Comparison of ENCODE assay signal across 8 cellular contexts in genomic region chr10:91389636-91390512, GRCh38. TPM values are rescaled to one million over a fixed set of nuclear protein-coding genes. Genes with fewer than 3 reads are reported as not detected.
DNase-seq lines count a peak whose midpoint lies in the region; ATAC-seq and TF ChIP-seq lines count a peak whose summit lies in the region.

No MANE protein-coding gene starts in this region.

- H3K27me3 ChIP-seq in IMR-90 (ENCODE audit: control insufficient read depth, insufficient read depth, low read length) (peaks cover 21% of the 10 kb centered on the region), PC-3 (ENCODE audit: low read length) (no peaks in the 10 kb centered on the region; the same call in 1 of the 2 replicates), mesenchymal stem cell (ENCODE audit: control insufficient read depth in 1 of 2, insufficient read depth in 1 of 2, low read length in 2 of 2) (peaks cover 6 to 19% of the 10 kb centered on the region in 2 experiments)

- no peak overlapping the region for H3K18ac ChIP-seq in IMR-90 (ENCODE audit: low read depth, low read length)
- no peak overlapping the region for H3K18ac ChIP-seq in mesenchymal stem cell (ENCODE audit: low read depth in 1 of 2, low read length in 2 of 2)

- H3K4me2 ChIP-seq in IMR-90 (ENCODE audit: low read depth, low read length): peak overlapping the region; percentile 76
- H3K4me2 ChIP-seq in PC-3 (ENCODE audit: low read length): peak overlapping the region; percentile 71
- peak overlapping the region; percentile 2 for H3K4me2 ChIP-seq in mesenchymal stem cell (ENCODE audit: low read length, poor library complexity, severe bottlenecking)

- H3K4me3 Mint-ChIP-seq in activated CD4-positive, alpha-beta T cell treated with anti-CD3 and anti-CD28 coated beads for 36 hours: no peak overlapping the region

- intact Hi-C loops in activated CD4-positive, alpha-beta T cell treated with anti-CD3 and anti-CD28 coated beads for 36 hours (cut with DNase I, micrococcal nuclease): loop anchor here (1.0 to 2.0 kb wide), 8 partner anchors 19 to 523 kb away; no protein-coding TSS in a partner anchor
- intact Hi-C loops in IMR-90 (cut with micrococcal nuclease): loop anchor here (1.0 to 10.0 kb wide), 5 partner anchors 161 to 522 kb away; no protein-coding TSS in a partner anchor
- intact Hi-C loops in PC-3 (cut with micrococcal nuclease): loop anchor here (1.0 to 5.0 kb wide), 4 partner anchors 19 to 357 kb away; no protein-coding TSS in a partner anchor

- H3K9me2 ChIP-seq in PC-3 (replicated peaks; ENCODE audit: low read length): no peaks in the 10 kb centered on the region

- H4K8ac ChIP-seq in IMR-90 (ENCODE audit: low read depth in 2 of 2, low read length in 2 of 2) (no peak overlapping the region), mesenchymal stem cell (ENCODE audit: low read length) (no peak overlapping the region)

- no peaks in the 10 kb centered on the region for H3K36me3 Mint-ChIP-seq in activated CD4-positive, alpha-beta T cell treated with anti-CD3 and anti-CD28 coated beads for 36 hours (ENCODE audit: low read depth)

- peak overlapping the region; percentile 37; the same call in 1 of the 2 replicates for H3K4me3 ChIP-seq in IMR-90 (ENCODE audit: insufficient read depth, low read depth, low read length)
- peak overlapping the region; percentile 41; the same call in 1 of the 2 replicates for H3K4me3 ChIP-seq in PC-3 (ENCODE audit: low read length)
- peak overlapping the region in 1 of 2 experiments; percentile 40 for H3K4me3 ChIP-seq in mesenchymal stem cell (ENCODE audit: insufficient read depth in 1 of 2, low read depth in 1 of 2, low read length in 2 of 2)

- H3K9me3 ChIP-seq in IMR-90 (ENCODE audit: control insufficient read depth, insufficient read depth, low read length) (no peaks in the 10 kb centered on the region), PC-3 (ENCODE audit: low read length) (no peaks in the 10 kb centered on the region), mesenchymal stem cell (ENCODE audit: control insufficient read depth, low read length) (no peaks in the 10 kb centered on the region)

- H2BK120ac ChIP-seq in IMR-90 (ENCODE audit: low read depth, low read length) (no peak overlapping the region; the same call in 1 of the 2 replicates), mesenchymal stem cell (ENCODE audit: low read depth, low read length) (no peak overlapping the region)

- no peaks in the 10 kb centered on the region for H3K79me2 ChIP-seq in PC-3 (ENCODE audit: low read length)

- H2AFZ ChIP-seq in IMR-90 (replicated peaks; ENCODE audit: low read length, poor library complexity): no peak overlapping the region
- peak overlapping the region; percentile 57 for H2AFZ ChIP-seq in PC-3 (ENCODE audit: low read length)
- H2AFZ ChIP-seq in mesenchymal stem cell (ENCODE audit: low read depth, low read length): no peak overlapping the region

- H3K9ac ChIP-seq in IMR-90 (ENCODE audit: low read depth, low read length) (peak overlapping the region; percentile 6; the same call in 1 of the 2 replicates), PC-3 (ENCODE audit: low read length) (no peak overlapping the region), mesenchymal stem cell (ENCODE audit: low read length) (no peak overlapping the region)

- no peak overlapping the region for H3K4ac ChIP-seq in IMR-90 (ENCODE audit: low read depth, low read length)
- no peak overlapping the region for H3K4ac ChIP-seq in mesenchymal stem cell (ENCODE audit: low read depth in 1 of 2, low read length in 2 of 2)

- POLR2A ChIA-PET in activated CD4-positive, alpha-beta T cell treated with anti-CD3 and anti-CD28 coated beads for 36 hours (lab: Charles Lee): no interaction called here
- POLR2A ChIA-PET in IMR-90 (lab: Charles Lee; ENCODE audit: unreplicated experiment) (no interaction called here), PC-3 (lab: Charles Lee; ENCODE audit: unreplicated experiment) (no interaction called here)

- no peak overlapping the region for H2AK5ac ChIP-seq in IMR-90 (ENCODE audit: low read depth, low read length)
- H2AK5ac ChIP-seq in mesenchymal stem cell (ENCODE audit: low read length, severe bottlenecking): no peak overlapping the region

- H3K36me3 ChIP-seq in IMR-90 (ENCODE audit: control insufficient read depth, insufficient read depth, low read length): no peaks in the 10 kb centered on the region
- H3K36me3 ChIP-seq in PC-3 (ENCODE audit: low read depth, low read length): no peaks in the 10 kb centered on the region
- no peaks in the 10 kb centered on the region for H3K36me3 ChIP-seq in mesenchymal stem cell (ENCODE audit: control insufficient read depth in 1 of 2, insufficient read depth in 2 of 2, low read depth in 1 of 2, low read length in 2 of 2)

- H2AK9ac ChIP-seq in IMR-90 (replicated peaks; ENCODE audit: low read depth, low read length, poor library complexity): no peak overlapping the region

- no peaks in the 10 kb centered on the region for H3K9me1 ChIP-seq in IMR-90 (ENCODE audit: insufficient read depth, low read length)

- in situ Hi-C loops in IMR-90 (cut with MboI; ENCODE audit: low sequenced_read_pairs): loop anchor here (5.0 to 25.0 kb wide), 2 partner anchors 93 to 522 kb away; partner anchors contain the start of genes BTAF1 and FGFBP3

- peaks cover 18% of the 10 kb centered on the region for H3K27me3 Mint-ChIP-seq in activated CD4-positive, alpha-beta T cell treated with anti-CD3 and anti-CD28 coated beads for 36 hours

- DNase-seq in activated CD4-positive, alpha-beta T cell treated with anti-CD3 and anti-CD28 coated beads for 36 hours: no peak
- DNase-seq in activated CD4-positive, alpha-beta T cell treated with anti-CD3 and anti-CD28 coated beads, Interleukin-2, amount 50 U/mL, for 48 hours: no peak
- DNase-seq in IMR-90 (peak; percentile 71), PC-3 (peak; percentile 71), dermis blood vessel endothelial cell (peak; percentile 81), mesenchymal stem cell (peak; percentile 69), mucosa of gallbladder (ENCODE audit: low spot score) (no peak)

- H3K27ac Mint-ChIP-seq in activated CD4-positive, alpha-beta T cell treated with anti-CD3 and anti-CD28 coated beads for 36 hours: no peak overlapping the region

- ATAC-seq in activated CD4-positive, alpha-beta T cell treated with anti-CD3 and anti-CD28 coated beads for 36 hours: peak; percentile 81
- ATAC-seq in GM21576 (IDR thresholded peaks at IDR 0.05; ENCODE audit: unreplicated experiment) (peak; percentile 93), IMR-90 (ENCODE audit: low read depth) (peak; percentile 79), PC-3 (peak; percentile 80)

- no peaks in the 10 kb centered on the region for H3F3A ChIP-seq in PC-3 (ENCODE audit: low read length, unreplicated experiment)

- H2BK5ac ChIP-seq in IMR-90 (ENCODE audit: low read depth, low read length, poor library complexity, severe bottlenecking) (no peak overlapping the region), mesenchymal stem cell (ENCODE audit: low read depth, low read length, poor library complexity, severe bottlenecking) (no peak overlapping the region)

- no peak for TF ChIP-seq POLR2A in IMR-90 (IDR thresholded peaks at IDR 0.05; ENCODE audit: low read depth, low read length)

- H4K5ac ChIP-seq in IMR-90 (ENCODE audit: low read depth, low read length): no peak overlapping the region

- H2BK20ac ChIP-seq in IMR-90 (ENCODE audit: low read depth, low read length): no peak overlapping the region

- no peak overlapping the region for H3K14ac ChIP-seq in IMR-90 (replicated peaks; ENCODE audit: low read depth, low read length)
- no peak overlapping the region for H3K14ac ChIP-seq in mesenchymal stem cell (ENCODE audit: low read length in 2 of 2)

- H3K27ac ChIP-seq in IMR-90 (ENCODE audit: insufficient read depth, low read length) (peak overlapping the region; percentile 37; the same call in 1 of the 2 replicates), PC-3 (ENCODE audit: low read length) (no peak overlapping the region), mesenchymal stem cell (ENCODE audit: low read length, poor library complexity, severe bottlenecking) (no peak overlapping the region)

- dilution Hi-C loops in IMR-90 (cut with HindIII; ENCODE audit: low sequenced_read_pairs, unreplicated experiment): no loop called here

- H2BK15ac ChIP-seq in IMR-90 (ENCODE audit: low read depth, low read length) (no peak overlapping the region), mesenchymal stem cell (ENCODE audit: low read depth, poor library complexity, severe bottlenecking) (no peak overlapping the region)

- no peaks in the 10 kb centered on the region for H4K20me1 ChIP-seq in IMR-90 (ENCODE audit: insufficient read depth, low read length)
- H4K20me1 ChIP-seq in PC-3 (ENCODE audit: low read length): no peaks in the 10 kb centered on the region

- peaks cover 6% of the 10 kb centered on the region for H3K4me1 Mint-ChIP-seq in activated CD4-positive, alpha-beta T cell treated with anti-CD3 and anti-CD28 coated beads for 36 hours

- no peaks in the 10 kb centered on the region for H3K79me1 ChIP-seq in IMR-90 (ENCODE audit: low read depth in 1 of 2, low read length in 2 of 2)
- H3K79me1 ChIP-seq in mesenchymal stem cell (replicated peaks; ENCODE audit: low read length, poor library complexity, severe bottlenecking): no peaks in the 10 kb centered on the region

- H3K23ac ChIP-seq in IMR-90 (ENCODE audit: low read depth, low read length) (no peak overlapping the region), mesenchymal stem cell (ENCODE audit: low read length in 2 of 2) (no peak overlapping the region)

- no peaks in the 10 kb centered on the region for H3K9me3 Mint-ChIP-seq in activated CD4-positive, alpha-beta T cell treated with anti-CD3 and anti-CD28 coated beads for 36 hours (ENCODE audit: low read depth)

- H3K56ac ChIP-seq in IMR-90 (ENCODE audit: extremely low read depth, insufficient read depth, low read length): no peak overlapping the region

- CTCF ChIA-PET in activated CD4-positive, alpha-beta T cell treated with anti-CD3 and anti-CD28 coated beads for 36 hours (lab: Charles Lee): interaction anchor here (0.6 to 5.2 kb wide), 10 partner anchors 10 to 789 kb away, joined by 3 to 47 read pairs (median 4); partner anchors contain the start of gene PPP1R3C
- CTCF ChIA-PET in IMR-90 (lab: Yijun Ruan, JAX) (interaction anchor here (0.6 to 1.2 kb wide), 11 partner anchors 8 to 246 kb away, joined by 3 to 7 read pairs (median 4); no protein-coding TSS in a partner anchor), PC-3 (lab: Charles Lee) (interaction anchor here (0.6 kb wide), 1 partner anchor 354 kb away, joined by 3 read pairs; no protein-coding TSS in a partner anchor)

- H3K4me1 ChIP-seq in IMR-90 (ENCODE audit: control insufficient read depth, insufficient read depth, low read length): peaks cover 3% of the 10 kb centered on the region; the same call in 1 of the 2 replicates
- no peaks in the 10 kb centered on the region for H3K4me1 ChIP-seq in PC-3 (ENCODE audit: insufficient read depth, low read length)
- H3K4me1 ChIP-seq in mesenchymal stem cell (ENCODE audit: control insufficient read depth, insufficient read depth, low read depth, low read length): no peaks in the 10 kb centered on the region

- no TSS peak for BruUV-seq in IMR-90 (replicated peaks; lab: Mats Ljungman, UMichigan)
- BruUV-seq in PC-3 (replicated peaks; lab: Mats Ljungman, UMichigan): no TSS peak

- no peak overlapping the region for H2BK12ac ChIP-seq in mesenchymal stem cell (ENCODE audit: low read length in 2 of 2)

- no peak overlapping the region for H4K91ac ChIP-seq in IMR-90 (ENCODE audit: insufficient read depth, low read depth, low read length)
- H4K91ac ChIP-seq in mesenchymal stem cell (ENCODE audit: low read length): no peak overlapping the region

- TF ChIP-seq RAD21 in IMR-90 (IDR thresholded peaks at IDR 0.05; ENCODE audit: low read length): peak; percentile 65

- WGBS in IMR-90 (ENCODE audit: extremely low coverage in 2 of 2, insufficient read length in 1 of 2), 2 experiments: no CpG with 5 or more reads among the region's 8 CpGs
- WGBS in mesenchymal stem cell: 26% methylated on average over 4 of the region's 8 CpGs

- TF ChIP-seq CTCF in IMR-90 (conservative IDR thresholded peaks at IDR 0.05; ENCODE audit: low read depth, low read length) (peak; percentile 64), PC-3 (conservative IDR thresholded peaks at IDR 0.05; ENCODE audit: low read depth, low read length) (peak; percentile 62)

RNA-seq across cellular contexts. Expression of gene HECTD2, which starts 20.3 kb away (rescaled TPM):
- 1 to 10 TPM; 3.5 to 9.7 TPM for total RNA-seq in activated CD4-positive, alpha-beta T cell treated with anti-CD3 and anti-CD28 coated beads for 36 hours
- total RNA-seq in IMR-90 (2012; rRNA removed): 5.9 and 10.3 TPM in 2 replicates
- 3.2 and 5.2 TPM in 2 replicates for polyA plus RNA-seq in IMR-90 (2012; rRNA removed)
- 0.97 and 1.2 TPM in 2 replicates for polyA plus RNA-seq in IMR-90 (2012; cell fraction: cytosol; rRNA removed)
- polyA plus RNA-seq in IMR-90 (2012; cell fraction: nucleus; rRNA removed; ENCODE audit: low replicate concordance): 2.9 and 22.5 TPM in 2 replicates
- 2.9 and 4.0 TPM in 2 replicates for total RNA-seq in PC-3 (2014; rRNA removed)
- total RNA-seq in dermis blood vessel endothelial cell: 8.5 and 8.7 TPM in 2 replicates
- 6.3 TPM for polyA plus RNA-seq in mesenchymal stem cell (2013, experiment 1 of 2)
- 6.7 TPM for polyA plus RNA-seq in mesenchymal stem cell (2013, experiment 2 of 2)
- total RNA-seq in mucosa of gallbladder: 12.0 TPM

Comparison
In these comparisons a context has a peak if more than half of its experiments do, and no peak if none do; other contexts are left out.
1. DNase-seq: peak in IMR-90 (single experiment), PC-3 (single experiment), dermis blood vessel endothelial cell (single experiment) and mesenchymal stem cell (single experiment); none in activated CD4-positive, alpha-beta T cell treated with anti-CD3 and anti-CD28 coated beads for 36 hours (single experiment), activated CD4-positive, alpha-beta T cell treated with anti-CD3 and anti-CD28 coated beads, Interleukin-2, amount 50 U/mL, for 48 hours (0 of 2) and mucosa of gallbladder (single experiment).
2. H3K4me2 ChIP-seq: peak in every context shown above with its lines; median percentile 76 in IMR-90; 71 in PC-3; 2 in mesenchymal stem cell.
3. Peak in every context shown above with its lines, with median percentiles within 50 percentile points of each other: ATAC-seq.